ENCODE assay signal across 25 cellular contexts in the genomic region with DNA sequence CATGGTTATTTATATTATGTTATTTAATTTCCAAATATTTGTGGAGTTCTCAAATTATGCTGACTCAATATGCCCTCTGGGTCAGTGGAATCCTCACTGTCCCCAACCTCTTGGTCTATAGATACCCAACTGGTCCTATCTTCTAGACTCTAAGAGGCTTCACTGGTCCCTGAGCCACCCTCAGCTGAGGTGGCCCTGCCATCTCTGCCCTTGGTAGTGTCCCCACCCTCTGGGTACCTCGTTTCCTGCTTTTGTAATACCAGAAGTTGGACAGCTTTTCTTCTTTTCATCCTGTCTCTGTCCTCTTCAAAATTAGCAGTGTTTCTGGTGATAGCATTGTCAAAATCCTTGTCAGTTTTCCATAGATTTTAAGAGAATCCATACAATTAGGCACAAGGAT.
"Had no signal": no experiment of that assay in that cellular context is flagged by ENCODE, and none has a peak within 500 bp of the region (broad histone marks: within the 10 kb centered on the region; RNA-seq: fewer than 3 reads in every experiment).

No MANE protein-coding gene starts in this region.

- H3K27ac ChIP-seq: coronary artery, dorsolateral prefrontal cortex, epithelial cell of prostate, esophagus squamous epithelium, gastrocnemius medialis, heart right ventricle, left lung, lower lobe of right lung had no signal

- ATAC-seq: esophagus mucosa, gastrocnemius medialis, heart right ventricle, left cardiac atrium, left lung, left ventricle myocardium superior, lower lobe of right lung, mucosa of descending colon had no signal

- H3K27me3 ChIP-seq: dorsolateral prefrontal cortex, esophagus squamous epithelium, gastrocnemius medialis, heart right ventricle, left lung had no signal

- H3K9me3 ChIP-seq: esophagus squamous epithelium, gastrocnemius medialis, lower lobe of right lung, mucosa of descending colon had no signal

- FAIRE-seq: colon, islet of Langerhans, keratinocyte had no signal

- H3K4me1 ChIP-seq: esophagus squamous epithelium, left lung, lower lobe of right lung had no signal

- H3K36me3 ChIP-seq: gastrocnemius medialis, left lung, lower lobe of right lung had no signal

- DNase-seq: dorsolateral prefrontal cortex; effector CD4-positive, alpha-beta T cell; effector memory CD4-positive, alpha-beta T cell; erythroblast; esophagus squamous epithelium; foreskin fibroblast; foreskin melanocyte; gastrocnemius medialis; glutamatergic neuron; head of caudate nucleus; heart right ventricle; hippocampal formation; left cardiac atrium; left lung; left ventricle myocardium superior; lower lobe of right lung; mesenchymal stem cell; mucosa of descending colon had no signal

- H3K4me3 Mint-ChIP-seq: mesothelial cell of epicardium had no signal

- H3K4me3 ChIP-seq: coronary artery, dorsolateral prefrontal cortex, esophagus squamous epithelium, gastrocnemius medialis, heart right ventricle, left lung, lower lobe of right lung, mucosa of descending colon had no signal

- H3K27ac Mint-ChIP-seq: mesothelial cell of epicardium had no signal

- H3K4me1 Mint-ChIP-seq: mesothelial cell of epicardium had no signal
